Comparison of ENCODE assay signal across 8 cellular contexts in the genomic region with DNA sequence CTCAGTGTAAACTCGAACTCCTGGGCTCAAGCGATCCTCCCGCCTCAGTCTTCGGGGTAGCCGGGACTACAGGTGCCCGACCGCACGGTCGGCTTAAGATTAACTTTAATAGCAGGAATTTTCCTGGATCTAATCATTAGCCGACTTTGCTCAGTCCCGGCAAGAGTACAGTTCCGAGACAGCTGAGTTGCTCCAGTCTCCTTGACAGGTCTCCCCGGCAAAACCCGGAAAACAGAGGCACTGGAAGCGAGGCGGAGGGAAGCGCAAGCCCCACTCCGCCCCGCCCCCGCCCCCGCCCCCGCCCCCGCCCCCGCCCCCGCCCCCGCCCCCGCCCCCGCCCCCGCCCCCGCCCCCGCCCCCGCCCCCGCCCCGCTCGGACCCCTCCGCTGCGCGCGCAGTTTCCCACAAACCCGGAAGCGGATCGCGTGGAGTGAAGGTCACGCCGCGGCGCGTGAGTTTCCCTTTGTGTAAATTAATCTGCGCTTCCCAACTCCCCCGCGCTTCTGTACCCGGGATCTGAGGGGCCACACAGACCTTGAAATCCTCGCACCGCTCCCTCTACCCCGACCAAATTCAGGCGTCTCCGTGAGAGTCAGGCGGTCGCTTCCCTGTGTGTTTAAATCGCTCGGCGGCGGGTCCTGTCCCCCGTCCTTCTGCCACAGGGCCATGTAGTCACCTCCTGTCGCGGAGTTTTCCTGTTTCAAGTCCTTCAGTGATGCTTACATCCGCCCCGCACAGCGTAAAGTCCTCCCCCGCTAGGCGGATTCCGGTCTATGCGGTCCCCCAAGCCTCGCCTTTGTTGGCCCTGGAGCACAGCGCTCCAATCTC. TPM values are rescaled to one million over a fixed set of nuclear protein-coding genes. Genes with fewer than 3 reads are reported as not detected.
DNase-seq lines count a peak whose midpoint lies in the region; ATAC-seq and TF ChIP-seq lines count a peak whose summit lies in the region.

A gene (plus strand): TSS at position 397 of the 828 bp plus-strand sequence. CDS start 3,244 bp downstream, outside the sequence.

- H3K9ac ChIP-seq in MM.1S (ENCODE audit: low read length), result peak within 1 kb of the TSS; percentile 74

- DNase-seq in C1 segment of cervical spinal cord (lab: John Stamatoyannopoulos, UW), result peak; percentile 15 to 84 (median 72)
- peak; percentile 78 for DNase-seq in MM.1S
- DNase-seq in SJCRH30, result peak; percentile 80
- peak; percentile 76 for DNase-seq in activated gamma-delta T cell treated with anti-CD3 and anti-CD28 coated beads, Interleukin-2, amount 50 U/mL, for 16 hours (ENCODE audit: low read depth)
- DNase-seq in foreskin keratinocyte, result peak; percentile 32 to 67
- peak; percentile 63 for DNase-seq in neural crest cell (ENCODE audit: low read depth, low spot score)

- H3K27ac ChIP-seq in MM.1S (ENCODE audit: low read length) (no peak within 1 kb of the TSS), SJCRH30 (peak within 1 kb of the TSS; percentile 96), foreskin keratinocyte (peak within 1 kb of the TSS; percentile 79)

- H3K4me3 ChIP-seq in MM.1S (ENCODE audit: low read length) (peak within 1 kb of the TSS; percentile 92), SJCRH30 (peak within 1 kb of the TSS; percentile 100)

- H3K9me3 Mint-ChIP-seq in neural crest cell, result peaks cover 7% of the 10 kb centered on the region
- peaks cover 39% of the 10 kb centered on the region for H3K9me3 Mint-ChIP-seq in stimulated activated naive CD8-positive, alpha-beta T cell treated with anti-CD3 and anti-CD28 coated beads, Interleukin-15, Interleukin-2, amounts not matched to agents 100 ng/mL and 50 ng/mL, for 24 hours

- H3K4me2 ChIP-seq in MM.1S (ENCODE audit: low read depth, low read length), result peak within 1 kb of the TSS; percentile 87

- H3K4me1 Mint-ChIP-seq in neural crest cell, result peaks cover 23% of the 10 kb centered on the region
- peaks cover 20% of the 10 kb centered on the region for H3K4me1 Mint-ChIP-seq in stimulated activated naive CD8-positive, alpha-beta T cell treated with anti-CD3 and anti-CD28 coated beads, Interleukin-15, Interleukin-2, amounts not matched to agents 100 ng/mL and 50 ng/mL, for 24 hours (ENCODE audit: low read depth)

- peak; percentile 60 for ATAC-seq in GM21381 (IDR thresholded peaks at IDR 0.05; ENCODE audit: unreplicated experiment)
- ATAC-seq in foreskin keratinocyte, result peak; percentile 77

- H3K27me3 Mint-ChIP-seq in neural crest cell (ENCODE audit: low read depth), result peaks cover 4% of the 10 kb centered on the region
- no peaks in the 10 kb centered on the region for H3K27me3 Mint-ChIP-seq in stimulated activated naive CD8-positive, alpha-beta T cell treated with anti-CD3 and anti-CD28 coated beads, Interleukin-15, Interleukin-2, amounts not matched to agents 100 ng/mL and 50 ng/mL, for 24 hours

- no peaks in the 10 kb centered on the region for H3K9me2 ChIP-seq in MM.1S (replicated peaks; ENCODE audit: insufficient read depth, low read length)

- H3K79me2 ChIP-seq in MM.1S (ENCODE audit: low read length), result no peaks in the 10 kb centered on the region

- peaks cover 61% of the 10 kb centered on the region for H3K36me3 Mint-ChIP-seq in neural crest cell (ENCODE audit: low read depth)
- H3K36me3 Mint-ChIP-seq in stimulated activated naive CD8-positive, alpha-beta T cell treated with anti-CD3 and anti-CD28 coated beads, Interleukin-15, Interleukin-2, amounts not matched to agents 100 ng/mL and 50 ng/mL, for 24 hours (ENCODE audit: low read depth), result peaks cover 67% of the 10 kb centered on the region

- H3K27me3 ChIP-seq in MM.1S (replicated peaks; ENCODE audit: insufficient read depth, low read length) (no peaks in the 10 kb centered on the region), SJCRH30 (no peaks in the 10 kb centered on the region), foreskin keratinocyte (no peaks in the 10 kb centered on the region)

- H2AFZ ChIP-seq in MM.1S (ENCODE audit: low read length), result peak within 1 kb of the TSS; percentile 99

- H3K36me3 ChIP-seq in MM.1S (replicated peaks; ENCODE audit: insufficient read depth, low read length) (no peaks in the 10 kb centered on the region; the same call in 1 of the 2 replicates), SJCRH30 (peaks cover 34% of the 10 kb centered on the region)

- H4K20me1 ChIP-seq in MM.1S (ENCODE audit: insufficient read depth, low read length), result no peaks in the 10 kb centered on the region

- peak within 1 kb of the TSS; percentile 98 for H3K27ac Mint-ChIP-seq in neural crest cell (ENCODE audit: unreplicated experiment)
- peak within 1 kb of the TSS; percentile 97 for H3K27ac Mint-ChIP-seq in stimulated activated naive CD8-positive, alpha-beta T cell treated with anti-CD3 and anti-CD28 coated beads, Interleukin-15, Interleukin-2, amounts not matched to agents 100 ng/mL and 50 ng/mL, for 24 hours

- TF ChIP-seq CTCF in MM.1S (IDR thresholded peaks at IDR 0.05; ENCODE audit: low read length) (no peak), foreskin keratinocyte (conservative IDR thresholded peaks at IDR 0.05) (peak; percentile 16), neural crest cell (conservative IDR thresholded peaks at IDR 0.05) (peak; percentile 32)

- H3K9me3 ChIP-seq in MM.1S (replicated peaks; ENCODE audit: insufficient read depth, low read length), result no peaks in the 10 kb centered on the region
- no peaks in the 10 kb centered on the region; the same call in none of the 2 replicates for H3K9me3 ChIP-seq in SJCRH30 (replicated peaks)

- no peaks in the 10 kb centered on the region for H3F3A ChIP-seq in MM.1S (ENCODE audit: insufficient read depth, low read length)

- peak within 1 kb of the TSS; percentile 97 for H3K4me3 Mint-ChIP-seq in neural crest cell
- peak within 1 kb of the TSS; percentile 90 for H3K4me3 Mint-ChIP-seq in stimulated activated naive CD8-positive, alpha-beta T cell treated with anti-CD3 and anti-CD28 coated beads, Interleukin-15, Interleukin-2, amounts not matched to agents 100 ng/mL and 50 ng/mL, for 24 hours

- H3K4me1 ChIP-seq in MM.1S (ENCODE audit: low read length) (no peaks in the 10 kb centered on the region), SJCRH30 (no peaks in the 10 kb centered on the region), foreskin keratinocyte (no peaks in the 10 kb centered on the region)

RNA-seq across cellular contexts. Expression of the gene that starts here (rescaled TPM):
- total RNA-seq in SJCRH30 (2014; rRNA removed; shearing (Covaris generic)), result 14.6 and 17.3 TPM in 2 replicates
- 11.1 and 11.8 TPM in 2 replicates for total RNA-seq in foreskin keratinocyte
- polyA plus RNA-seq in foreskin keratinocyte, result 8.1 and 8.4 TPM in 2 replicates
- 24.7 and 25.2 TPM in 2 replicates for total RNA-seq in neural crest cell
